In genomic region chr6:67766061-67766460, GRCh38 we compare ENCODE assay signal across 2 cellular contexts.
TF ChIP-seq lines count a peak whose summit lies in the region.

No MANE protein-coding gene starts in this region.

TF ChIP-seq in endothelial cell of umbilical vein, 7 proteins besides CTCF, POLR2A, EP300 and RAD21 (continued from another document):
- TF ChIP-seq FOS (IDR thresholded peaks at IDR 0.05; ENCODE audit: borderline replicate concordance, insufficient read depth, low read length), result peak; percentile 54
- TF ChIP-seq EZH2 (IDR thresholded peaks at IDR 0.05; ENCODE audit: borderline replicate concordance, low read depth, low read length, severe bottlenecking), result no peak
- TF ChIP-seq MYC (IDR thresholded peaks at IDR 0.05; ENCODE audit: low read depth, low read length), result no peak
- no peak for TF ChIP-seq MAX (IDR thresholded peaks at IDR 0.05; ENCODE audit: insufficient read depth, insufficient read length)

TF ChIP-seq in neural cell, 6 proteins besides CTCF, POLR2A, EP300 and RAD21 (continued from another document):
- TF ChIP-seq REST (IDR thresholded peaks at IDR 0.05; ENCODE audit: borderline replicate concordance) (no peak), MXI1 (conservative IDR thresholded peaks at IDR 0.05; ENCODE audit: poor library complexity, severe bottlenecking) (no peak)
